ENCODE assay signal across 1 cellular context in genomic region chr1:43548285-43549271, GRCh38.
TF ChIP-seq lines count a peak whose summit lies in the region.

No MANE protein-coding gene starts in this region.

TF ChIP-seq in HepG2, 621 proteins besides CTCF, POLR2A, EP300 and RAD21 (continued from another document and continues in another):
- no peak for TF ChIP-seq LRRFIP1 (CRISPR knock-in tag; conservative IDR thresholded peaks at IDR 0.05)
- no peak for TF ChIP-seq ONECUT2 (CRISPR knock-in tag; IDR thresholded peaks at IDR 0.05)
- peak; percentile 50; the same call in 1 of the 2 replicates for TF ChIP-seq SALL2 (CRISPR knock-in tag; IDR thresholded peaks at IDR 0.05)
- TF ChIP-seq KDM5A (IDR thresholded peaks at IDR 0.05; ENCODE audit: borderline replicate concordance, low read length), result no peak
- TF ChIP-seq ATRX (CRISPR knock-in tag; IDR thresholded peaks at IDR 0.05; ENCODE audit: borderline replicate concordance), result no peak
- TF ChIP-seq ZNF251 (CRISPR knock-in tag; IDR thresholded peaks at IDR 0.05), result peak; percentile 19; the same call in 1 of the 2 replicates
- 0 out of 2 replicates have a peak, but pooled peaks have one; percentile 50 for TF ChIP-seq NFIC (IDR thresholded peaks at IDR 0.05; ENCODE audit: low read length)
- TF ChIP-seq NFRKB (IDR thresholded peaks at IDR 0.05), result no peak
- TF ChIP-seq ZBTB49 (CRISPR knock-in tag; IDR thresholded peaks at IDR 0.05; ENCODE audit: borderline replicate concordance), result no peak
- TF ChIP-seq RNF2 (conservative IDR thresholded peaks at IDR 0.05; ENCODE audit: low read depth), result no peak
- TF ChIP-seq AFF4 (CRISPR knock-in tag; IDR thresholded peaks at IDR 0.05), result no peak
- no peak for TF ChIP-seq ZNF10 (CRISPR knock-in tag; IDR thresholded peaks at IDR 0.05; ENCODE audit: borderline replicate concordance, low read depth)
- peak; percentile 62; the same call in 1 of the 2 replicates for TF ChIP-seq STAT6 (CRISPR knock-in tag; IDR thresholded peaks at IDR 0.05; ENCODE audit: borderline replicate concordance)
- peak; percentile 74; the same call in 1 of the 2 replicates for TF ChIP-seq CCDC6 (CRISPR knock-in tag; IDR thresholded peaks at IDR 0.05)
- TF ChIP-seq HIC2 (CRISPR knock-in tag; IDR thresholded peaks at IDR 0.05; ENCODE audit: low read depth), result peak; percentile 72; the same call in 1 of the 2 replicates
- no peak; the same call in 1 of the 2 replicates for TF ChIP-seq SMAD1 (CRISPR knock-in tag; IDR thresholded peaks at IDR 0.05; ENCODE audit: borderline replicate concordance, low read depth)
- peak; percentile 97 for TF ChIP-seq TBL1XR1 (IDR thresholded peaks at IDR 0.05; ENCODE audit: borderline replicate concordance, low read length, partially characterized antibody)
- no peak for TF ChIP-seq PTBP1 (IDR thresholded peaks at IDR 0.05; ENCODE audit: low read depth, low read length, poor library complexity, severe bottlenecking)
- no peak for TF ChIP-seq ZNF850 (CRISPR knock-in tag; conservative IDR thresholded peaks at IDR 0.05)
- TF ChIP-seq ZBTB43 (CRISPR knock-in tag; conservative IDR thresholded peaks at IDR 0.05), result peak; percentile 77; the same call in 1 of the 2 replicates
- TF ChIP-seq GPBP1L1 (CRISPR knock-in tag; IDR thresholded peaks at IDR 0.05), result no peak
- TF ChIP-seq RARA (CRISPR knock-in tag; IDR thresholded peaks at IDR 0.05), result peak; percentile 100
- no peak for TF ChIP-seq MLXIP (CRISPR knock-in tag; IDR thresholded peaks at IDR 0.05; ENCODE audit: borderline replicate concordance)
- peak; percentile 90 for TF ChIP-seq HOXA5 (CRISPR knock-in tag; IDR thresholded peaks at IDR 0.05)
- peak; percentile 96 for TF ChIP-seq ZSCAN29 (CRISPR knock-in tag; conservative IDR thresholded peaks at IDR 0.05)
- no peak for TF ChIP-seq SMARCC2 (IDR thresholded peaks at IDR 0.05)
- no peak for TF ChIP-seq ZNF20 (CRISPR knock-in tag; IDR thresholded peaks at IDR 0.05)
- TF ChIP-seq NR2F6 (IDR thresholded peaks at IDR 0.05), result peak; percentile 99
- TF ChIP-seq NR2F6 (CRISPR knock-in tag; IDR thresholded peaks at IDR 0.05), result peak; percentile 100
- TF ChIP-seq RARG (CRISPR knock-in tag; IDR thresholded peaks at IDR 0.05; ENCODE audit: low read depth), result peak; percentile 81; the same call in 1 of the 2 replicates
- TF ChIP-seq ZNF737 (CRISPR knock-in tag; IDR thresholded peaks at IDR 0.05; ENCODE audit: borderline replicate concordance), result no peak
- TF ChIP-seq NFIB (CRISPR knock-in tag; IDR thresholded peaks at IDR 0.05; ENCODE audit: borderline replicate concordance), result no peak
- TF ChIP-seq JUND (CRISPR knock-in tag; IDR thresholded peaks at IDR 0.05), result peak; percentile 58
- no peak for TF ChIP-seq NFE2L2 (IDR thresholded peaks at IDR 0.05; ENCODE audit: low read length)
- peak; percentile 88; the same call in 1 of the 2 replicates for TF ChIP-seq ZNF441 (CRISPR knock-in tag; IDR thresholded peaks at IDR 0.05; ENCODE audit: borderline replicate concordance)
- peak; percentile 93 for TF ChIP-seq NFKBIZ (CRISPR knock-in tag; IDR thresholded peaks at IDR 0.05)
- TF ChIP-seq STAT5B (CRISPR knock-in tag; IDR thresholded peaks at IDR 0.05), result no peak
- TF ChIP-seq SRF (IDR thresholded peaks at IDR 0.05; ENCODE audit: low read depth, low read length), result no peak
